In the genomic region with DNA sequence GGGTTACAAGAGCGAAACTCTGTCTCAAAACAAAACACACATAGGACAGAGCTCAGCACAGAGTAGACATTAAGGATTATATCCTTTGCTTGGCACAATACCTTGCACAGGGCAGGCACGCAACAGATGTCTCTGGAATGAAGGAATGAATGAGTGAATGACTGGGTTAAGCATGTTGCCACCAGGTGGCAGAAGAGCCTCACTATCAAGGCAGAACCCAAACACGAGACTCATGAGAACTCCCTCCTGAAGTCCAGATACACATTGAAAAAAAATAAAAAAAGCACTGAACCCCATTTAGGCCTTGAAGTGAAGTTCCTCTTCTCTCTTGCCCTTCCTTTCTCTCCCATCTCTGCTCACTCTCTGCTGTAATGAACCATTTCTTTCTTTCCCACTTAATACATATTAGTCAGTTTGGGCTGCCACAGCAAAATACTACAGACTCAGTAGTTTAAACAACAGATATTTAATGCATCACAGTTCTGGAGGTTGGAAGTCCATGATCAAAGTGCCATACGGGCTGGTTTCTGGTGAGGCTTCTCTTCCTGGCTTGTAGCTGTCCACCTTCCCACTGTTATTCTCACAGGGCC, we compare ENCODE assay signal across 9 cellular contexts. TPM values are rescaled to one million over a fixed set of nuclear protein-coding genes. Genes with fewer than 3 reads are reported as not detected.
DNase-seq lines count a peak whose midpoint lies in the region; ATAC-seq, FAIRE-seq and TF ChIP-seq lines count a peak whose summit lies in the region.
"Had no signal": no experiment of that assay in that cellular context is flagged by ENCODE, and none has a peak within 500 bp of the region (broad histone marks: within the 10 kb centered on the region; RNA-seq: fewer than 3 reads in every experiment).

No MANE protein-coding gene starts in this region.

- TF ChIP-seq POLR2A in erythroblast (IDR thresholded peaks at IDR 0.05; ENCODE audit: low read length), result no peak

- peak; percentile 91 for TF ChIP-seq CTCF in CD14-positive monocyte (IDR thresholded peaks at IDR 0.05)

- peak; percentile 64 for ATAC-seq in HG03571 (IDR thresholded peaks at IDR 0.05; ENCODE audit: unreplicated experiment)
- peak; percentile 91 to 92 for ATAC-seq in naive thymus-derived CD8-positive, alpha-beta T cell
- peak; percentile 95 to 98 for ATAC-seq in stimulated activated naive B cell treated with anti-CD40 and anti-IgM and Interleukin-4, amounts not matched to agents 10 μg/mL and 1 μg/mL and 100 μg/mL, for 72 hours (replicated peaks)

- peak overlapping the region; percentile 19 to 82 (median 75) for H3K27ac Mint-ChIP-seq in CD14-positive monocyte
- peak overlapping the region in 3 of 10 donors; percentile 24 to 29 (median 25) for H3K27ac Mint-ChIP-seq in naive thymus-derived CD8-positive, alpha-beta T cell
- H3K27ac Mint-ChIP-seq in stimulated activated naive B cell treated with anti-CD40 and anti-IgM and Interleukin-4, amounts not matched to agents 10 μg/mL and 1 μg/mL and 100 μg/mL, for 72 hours, result no peak overlapping the region

- POLR2A ChIA-PET in naive thymus-derived CD8-positive, alpha-beta T cell (lab: Charles Lee), result interaction anchor here (0.7 to 1.2 kb wide), 3 partner anchors 148 to 153 kb away, joined by 3 read pairs; no protein-coding TSS in a partner anchor

- peaks cover 32% of the 10 kb centered on the region for H3K4me1 Mint-ChIP-seq in CD14-positive monocyte
- peaks cover 8 to 30% (median 20%) of the 10 kb centered on the region in 4 donors for H3K4me1 Mint-ChIP-seq in naive thymus-derived CD8-positive, alpha-beta T cell
- peaks cover 25 to 29% of the 10 kb centered on the region in 2 donors for H3K4me1 Mint-ChIP-seq in stimulated activated naive B cell treated with anti-CD40 and anti-IgM and Interleukin-4, amounts not matched to agents 10 μg/mL and 1 μg/mL and 100 μg/mL, for 72 hours

- peak; percentile 76 for DNase-seq in CD14-positive monocyte (ENCODE audit: low spot score)
- peak; percentile 35 for DNase-seq in GM19239 (ENCODE audit: insufficient read length, low spot score)
- peak; percentile 86 for DNase-seq in NOMO-1 treated with dmso at 0.1 percent for 144 hours (lab: John Stamatoyannopoulos, UW; ENCODE audit: unreplicated experiment)
- DNase-seq in activated CD8-positive, alpha-beta memory T cell treated with anti-CD3 and anti-CD28 coated beads, Interleukin-2, amount 50 U/mL, for 1 hour (ENCODE audit: extremely low read depth), result peak; percentile 55
- DNase-seq in erythroblast (lab: John Stamatoyannopoulos, UW), result peak; percentile 72 to 80
- peak; percentile 50 to 86 (median 72) for DNase-seq in naive thymus-derived CD8-positive, alpha-beta T cell
- DNase-seq in stimulated activated naive B cell treated with anti-CD40 and anti-IgM and Interleukin-4, amounts not matched to agents 10 μg/mL and 1 μg/mL and 100 μg/mL, for 72 hours, result peak; percentile 71

- intact Hi-C loops in CD14-positive monocyte (cut with micrococcal nuclease), result loop anchor here (1.0 to 5.0 kb wide), 6 partner anchors 60 to 455 kb away; no protein-coding TSS in a partner anchor

- peak; percentile 94 for FAIRE-seq in GM19239 (lab: Jason Lieb, UNC)

- H3K9me3 Mint-ChIP-seq in CD14-positive monocyte, result peaks cover 0 to 2% (median 0%) of the 10 kb centered on the region in 7 donors
- peaks cover 0 to 5% (median 3%) of the 10 kb centered on the region in 9 donors for H3K9me3 Mint-ChIP-seq in naive thymus-derived CD8-positive, alpha-beta T cell
- H3K9me3 Mint-ChIP-seq in stimulated activated naive B cell treated with anti-CD40 and anti-IgM and Interleukin-4, amounts not matched to agents 10 μg/mL and 1 μg/mL and 100 μg/mL, for 72 hours, result peaks cover 4 to 6% of the 10 kb centered on the region in 2 donors
- H3K9me3 Mint-ChIP-seq: activated naive CD4-positive, alpha-beta T cell treated with anti-CD3 and anti-CD28 coated beads, Interleukin-2, amount 50 U/mL, for 24 hours had no signal

- no peak overlapping the region for H3K4me3 Mint-ChIP-seq in CD14-positive monocyte
- H3K4me3 Mint-ChIP-seq in naive thymus-derived CD8-positive, alpha-beta T cell, result no peak overlapping the region
- H3K4me3 Mint-ChIP-seq in stimulated activated naive B cell treated with anti-CD40 and anti-IgM and Interleukin-4, amounts not matched to agents 10 μg/mL and 1 μg/mL and 100 μg/mL, for 72 hours, result no peak overlapping the region
- H3K4me3 Mint-ChIP-seq: activated naive CD4-positive, alpha-beta T cell treated with anti-CD3 and anti-CD28 coated beads, Interleukin-2, amount 50 U/mL, for 24 hours had no signal

- H3K27me3 Mint-ChIP-seq in CD14-positive monocyte (ENCODE audit: low read depth in 3 of 3), result no peaks in the 10 kb centered on the region
- H3K27me3 Mint-ChIP-seq in naive thymus-derived CD8-positive, alpha-beta T cell, result no peaks in the 10 kb centered on the region
- H3K27me3 Mint-ChIP-seq in stimulated activated naive B cell treated with anti-CD40 and anti-IgM and Interleukin-4, amounts not matched to agents 10 μg/mL and 1 μg/mL and 100 μg/mL, for 72 hours, result no peaks in the 10 kb centered on the region
- H3K27me3 Mint-ChIP-seq: activated naive CD4-positive, alpha-beta T cell treated with anti-CD3 and anti-CD28 coated beads, Interleukin-2, amount 50 U/mL, for 24 hours had no signal

- peaks cover 0 to 2% of the 10 kb centered on the region in 2 donors for H3K36me3 Mint-ChIP-seq in CD14-positive monocyte
- peaks cover 0 to 3% (median 0%) of the 10 kb centered on the region in 3 donors for H3K36me3 Mint-ChIP-seq in naive thymus-derived CD8-positive, alpha-beta T cell
- peaks cover 0 to 3% of the 10 kb centered on the region in 2 donors for H3K36me3 Mint-ChIP-seq in stimulated activated naive B cell treated with anti-CD40 and anti-IgM and Interleukin-4, amounts not matched to agents 10 μg/mL and 1 μg/mL and 100 μg/mL, for 72 hours
- H3K36me3 Mint-ChIP-seq: activated naive CD4-positive, alpha-beta T cell treated with anti-CD3 and anti-CD28 coated beads, Interleukin-2, amount 50 U/mL, for 24 hours had no signal

RNA-seq across cellular contexts. Expression of gene LTA4H, which starts 26.6 kb away (rescaled TPM):
- 100 to 1,000 TPM; 647 to 963 TPM for polyA plus RNA-seq in CD14-positive monocyte
- total RNA-seq in naive thymus-derived CD8-positive, alpha-beta T cell, result 10 to 100 TPM; 62.0 to 66.8 TPM
- 10 to 100 TPM; 68.6 to 80.9 (median 75.0) TPM for polyA plus RNA-seq in naive thymus-derived CD8-positive, alpha-beta T cell

Comparison
In these comparisons a context has a peak if more than half of its experiments do, and no peak if none do; other contexts are left out.
1. Peak in every context shown above with its lines: DNase-seq and ATAC-seq.
2. DNase-seq: peak in every context shown above with its lines; median percentile 86 in NOMO-1 treated with dmso at 0.1 percent for 144 hours; 76 in CD14-positive monocyte; 76 in erythroblast; 72 in naive thymus-derived CD8-positive, alpha-beta T cell; 71 in stimulated activated naive B cell treated with anti-CD40 and anti-IgM and Interleukin-4, amounts not matched to agents 10 μg/mL and 1 μg/mL and 100 μg/mL, for 72 hours; 55 in activated CD8-positive, alpha-beta memory T cell treated with anti-CD3 and anti-CD28 coated beads, Interleukin-2, amount 50 U/mL, for 1 hour; 35 in GM19239.
3. RNA of gene LTA4H, which starts 26.6 kb away (polyA plus RNA-seq): 647 to 963 TPM in CD14-positive monocyte; 68.6 to 80.9 TPM in naive thymus-derived CD8-positive, alpha-beta T cell; every median in the first group is over 4 times any median in the second.